In the genomic region with DNA sequence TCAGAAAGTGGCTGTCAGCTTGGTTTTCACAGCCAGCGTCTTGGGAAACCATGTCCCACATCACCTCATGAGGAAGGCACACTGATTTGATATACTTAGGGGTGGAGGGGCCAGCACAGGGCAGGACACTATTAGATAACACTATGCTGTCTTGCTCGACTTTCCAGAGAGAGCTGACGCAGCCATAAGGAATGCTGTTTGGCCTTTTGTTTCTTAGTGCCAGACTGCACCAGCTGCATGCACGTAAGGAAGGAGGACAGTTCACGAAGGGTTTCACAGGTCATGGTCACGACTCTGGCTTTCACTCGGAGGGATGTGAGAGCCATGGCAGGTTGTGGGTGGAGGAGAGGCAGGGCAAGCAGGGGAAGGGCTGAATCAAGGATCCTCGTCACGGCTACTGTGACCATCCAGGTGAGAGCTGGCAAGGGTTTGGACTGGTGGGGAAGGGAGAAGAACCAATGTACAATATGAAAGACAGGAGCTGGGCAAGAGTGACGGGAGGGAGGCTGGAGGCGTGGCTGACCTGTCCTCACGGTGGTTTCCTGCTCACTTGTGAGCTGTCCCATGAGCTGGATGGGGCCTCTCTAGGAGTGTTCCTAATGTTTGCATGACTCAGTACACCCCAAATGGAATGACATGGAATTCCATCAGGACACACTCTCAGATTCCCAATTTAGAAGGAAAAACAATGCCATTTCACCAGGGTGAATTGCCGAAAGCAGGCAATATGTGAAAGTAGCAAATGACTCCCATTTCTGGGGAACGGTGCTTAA, we compare ENCODE assay signal across 16 cellular contexts.
DNase-seq lines count a peak whose midpoint lies in the region; ATAC-seq and TF ChIP-seq lines count a peak whose summit lies in the region.
"Had no signal": no experiment of that assay in that cellular context is flagged by ENCODE, and none has a peak within 500 bp of the region (broad histone marks: within the 10 kb centered on the region; RNA-seq: fewer than 3 reads in every experiment).

No MANE protein-coding gene starts in this region.

- no peaks in the 10 kb centered on the region; the same call in 1 of the 2 replicates for H3K27me3 Mint-ChIP-seq in WTC11 (ENCODE audit: low read depth)

- H3K27ac ChIP-seq in foreskin keratinocyte = no peak overlapping the region
- H3K27ac ChIP-seq in psoas muscle = peak overlapping the region; percentile 75
- H3K27ac ChIP-seq in colonic mucosa = no peak overlapping the region
- H3K27ac ChIP-seq: C4-2B, parathyroid adenoma had no signal

- ATAC-seq in WTC11 (no peak), foreskin keratinocyte (peak; percentile 69), psoas muscle (peak; percentile 77 to 84 (median 80)), GM18870 (IDR thresholded peaks at IDR 0.05; ENCODE audit: unreplicated experiment) (no peak), HG03378 (IDR thresholded peaks at IDR 0.05; ENCODE audit: unreplicated experiment) (no peak)

- H3K4me3 Mint-ChIP-seq in WTC11 = no peak overlapping the region

- intact Hi-C loops in psoas muscle (cut with DNase I) = loop anchor here (2.0 to 10.0 kb wide), 4 partner anchors 91 to 277 kb away; a partner anchor contains a TSS
- intact Hi-C loops in colonic mucosa (cut with DNase I) = loop anchor here (2.0 to 5.0 kb wide), 3 partner anchors 39 to 289 kb away; no protein-coding TSS in a partner anchor

- no peaks in the 10 kb centered on the region for H3K36me3 Mint-ChIP-seq in WTC11

- H3K9ac ChIP-seq in colonic mucosa (ENCODE audit: low read depth in 2 of 2, low read length in 2 of 2) = no peak overlapping the region
- H3K9ac ChIP-seq: parathyroid adenoma had no signal

- H3K27ac Mint-ChIP-seq in WTC11 = peak overlapping the region; percentile 35

- no peak for TF ChIP-seq CTCF in WTC11 (IDR thresholded peaks at IDR 0.05)
- TF ChIP-seq CTCF in foreskin keratinocyte (conservative IDR thresholded peaks at IDR 0.05) = no peak
- no peak for TF ChIP-seq CTCF in psoas muscle (IDR thresholded peaks at IDR 0.05)
- TF ChIP-seq CTCF in colonic mucosa (IDR thresholded peaks at IDR 0.05) = no peak

- H3K4me1 ChIP-seq in foreskin keratinocyte = no peaks in the 10 kb centered on the region
- peaks cover 58% of the 10 kb centered on the region for H3K4me1 ChIP-seq in psoas muscle
- no peaks in the 10 kb centered on the region for H3K4me1 ChIP-seq in colonic mucosa

- DNase-seq in GM03348 (ENCODE audit: low spot score) (peak; percentile 55), WTC11 (ENCODE audit: low spot score) (no peak), foreskin keratinocyte (peak in 1 of 2 donors; percentile 62), psoas muscle (peak in 1 of 2 donors; percentile 67), colonic mucosa (no peak)
- DNase-seq in stimulated activated CD4-positive, alpha-beta T cell treated with anti-CD3 and anti-CD28 coated beads, Interleukin-4, amount 100 ng/mL, for 24 hours = no peak
- DNase-seq: amygdala; GF-D8; mammary epithelial cell; NCI-H1417; NCI-H510A; stimulated activated CD4-positive, alpha-beta T cell treated with anti-CD3 and anti-CD28 coated beads, Interleukin-1b, Interleukin-23, amount 100 ng/mL, for 48 hours had no signal

- H3K9me3 ChIP-seq in psoas muscle = no peaks in the 10 kb centered on the region
- no peaks in the 10 kb centered on the region for H3K9me3 ChIP-seq in colonic mucosa

- no peaks in the 10 kb centered on the region for H3K27me3 ChIP-seq in foreskin keratinocyte
- no peaks in the 10 kb centered on the region for H3K27me3 ChIP-seq in psoas muscle (ENCODE audit: insufficient read depth in 3 of 3, low read length in 2 of 3)
- H3K27me3 ChIP-seq in colonic mucosa = no peaks in the 10 kb centered on the region

- H3K4me1 Mint-ChIP-seq in WTC11 = peaks cover 36% of the 10 kb centered on the region

- POLR2A ChIA-PET in WTC11 (lab: Charles Lee) = no interaction called here

- 38 to 55% (median 39%) methylated on average over 14 of the region's 14 CpGs for WGBS in psoas muscle, 3 donors

- H3K36me3 ChIP-seq in psoas muscle (ENCODE audit: insufficient read depth in 1 of 2, low read depth in 1 of 2) (peaks cover 0 to 4% of the 10 kb centered on the region in 2 donors), colonic mucosa (no peaks in the 10 kb centered on the region)

- CTCF ChIA-PET in WTC11 (lab: Charles Lee) = interaction anchor here (1.0 to 5.6 kb wide), 6 partner anchors 9 to 276 kb away, joined by 3 to 52 read pairs (median 4); no protein-coding TSS in a partner anchor

- H3K9me3 Mint-ChIP-seq in WTC11 = peaks cover 4% of the 10 kb centered on the region; the same call in 1 of the 2 replicates

- no peak overlapping the region for H3K4me3 ChIP-seq in psoas muscle
- no peak overlapping the region for H3K4me3 ChIP-seq in colonic mucosa

TF ChIP-seq in WTC11, 78 proteins besides CTCF, POLR2A, EP300 and RAD21:
- TF ChIP-seq ZNF423 (CRISPR knock-in tag; IDR thresholded peaks at IDR 0.05) (no peak), TP53 (CRISPR knock-in tag; IDR thresholded peaks at IDR 0.05) (no peak), JUN (CRISPR knock-in tag; IDR thresholded peaks at IDR 0.05) (no peak), ZNF671 (CRISPR knock-in tag; IDR thresholded peaks at IDR 0.05) (no peak), SMAD4 (CRISPR knock-in tag; IDR thresholded peaks at IDR 0.05) (no peak)
- TF ChIP-seq, protein P1, sequence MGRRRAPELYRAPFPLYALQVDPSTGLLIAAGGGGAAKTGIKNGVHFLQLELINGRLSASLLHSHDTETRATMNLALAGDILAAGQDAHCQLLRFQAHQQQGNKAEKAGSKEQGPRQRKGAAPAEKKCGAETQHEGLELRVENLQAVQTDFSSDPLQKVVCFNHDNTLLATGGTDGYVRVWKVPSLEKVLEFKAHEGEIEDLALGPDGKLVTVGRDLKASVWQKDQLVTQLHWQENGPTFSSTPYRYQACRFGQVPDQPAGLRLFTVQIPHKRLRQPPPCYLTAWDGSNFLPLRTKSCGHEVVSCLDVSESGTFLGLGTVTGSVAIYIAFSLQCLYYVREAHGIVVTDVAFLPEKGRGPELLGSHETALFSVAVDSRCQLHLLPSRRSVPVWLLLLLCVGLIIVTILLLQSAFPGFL (CRISPR knock-in tag; IDR thresholded peaks at IDR 0.05; ENCODE audit: borderline replicate concordance) = no peak

Comparison
In these comparisons a context has a peak if more than half of its experiments do, and no peak if none do; other contexts are left out.
1. ATAC-seq: peak in foreskin keratinocyte (single experiment) and psoas muscle (4 of 4); none in WTC11 (single experiment), GM18870 (single experiment) and HG03378 (single experiment).